21 cellular contexts compared by ENCODE assay signal in the genomic region with DNA sequence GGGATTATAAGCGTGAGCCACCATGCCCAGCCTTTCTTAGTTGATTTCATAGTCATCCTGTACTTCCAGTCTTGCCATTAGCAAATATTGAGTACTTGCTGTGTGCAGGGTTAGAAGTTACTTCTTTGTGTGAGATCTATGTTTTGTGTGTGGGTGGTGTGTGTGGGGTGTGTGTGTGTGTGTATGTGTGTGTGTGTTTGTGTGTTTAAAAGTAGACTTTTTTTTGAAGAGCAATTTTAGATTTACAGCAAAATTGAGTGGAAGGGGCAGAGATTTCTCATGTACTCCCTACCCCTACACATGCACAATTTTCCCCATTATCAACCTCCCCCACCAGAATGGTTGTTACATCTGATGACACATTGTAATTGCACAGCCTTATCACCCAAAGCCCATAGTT.
"Had no signal": no experiment of that assay in that cellular context is flagged by ENCODE, and none has a peak within 500 bp of the region (broad histone marks: within the 10 kb centered on the region; RNA-seq: fewer than 3 reads in every experiment).

No MANE protein-coding gene starts in this region.

- H3K9me3 ChIP-seq: neutrophil, right atrium auricular region, sigmoid colon, stomach had no signal

- H3K4me2 ChIP-seq: hepatocyte had no signal

- H3K27ac ChIP-seq: dorsolateral prefrontal cortex, hepatocyte, neutrophil, right atrium auricular region, sigmoid colon, skin epidermis had no signal

- ATAC-seq: left cardiac atrium; left ventricle myocardium superior; naive thymus-derived CD8-positive, alpha-beta T cell; stimulated activated naive B cell treated with anti-CD40 and anti-IgM and Interleukin-4, amounts not matched to agents 10 μg/mL and 1 μg/mL and 100 μg/mL, for 72 hours had no signal

- H3K4me3 ChIP-seq: dorsolateral prefrontal cortex, hepatocyte, lung, right atrium auricular region, sigmoid colon, skin epidermis, stomach had no signal

- H3K27me3 ChIP-seq: dorsolateral prefrontal cortex, hepatocyte, neutrophil, right atrium auricular region, sigmoid colon, stomach had no signal

- H3K36me3 ChIP-seq: neutrophil, right atrium auricular region, sigmoid colon, stomach had no signal

- DNase-seq: cortex of kidney; dorsolateral prefrontal cortex; effector CD8-positive, alpha-beta T cell; foreskin melanocyte; head of caudate nucleus; kidney; left cardiac atrium; left ventricle myocardium superior; naive thymus-derived CD8-positive, alpha-beta T cell; posterior cingulate gyrus; sigmoid colon; stimulated activated CD4-positive, alpha-beta T cell treated with anti-CD3 and anti-CD28 coated beads, Interleukin-2, amount 100 ng/mL, for 24 hours; stimulated activated CD4-positive, alpha-beta T cell treated with anti-CD3 and anti-CD28 coated beads, Interleukin-4, amount 100 ng/mL, for 4 hours; stimulated activated naive B cell treated with anti-CD40 and anti-IgM and Interleukin-4, amounts not matched to agents 10 μg/mL and 1 μg/mL and 100 μg/mL, for 72 hours; stomach; trophoblast cell had no signal
